ENCODE assay signal across 1 cellular context in the genomic region with DNA sequence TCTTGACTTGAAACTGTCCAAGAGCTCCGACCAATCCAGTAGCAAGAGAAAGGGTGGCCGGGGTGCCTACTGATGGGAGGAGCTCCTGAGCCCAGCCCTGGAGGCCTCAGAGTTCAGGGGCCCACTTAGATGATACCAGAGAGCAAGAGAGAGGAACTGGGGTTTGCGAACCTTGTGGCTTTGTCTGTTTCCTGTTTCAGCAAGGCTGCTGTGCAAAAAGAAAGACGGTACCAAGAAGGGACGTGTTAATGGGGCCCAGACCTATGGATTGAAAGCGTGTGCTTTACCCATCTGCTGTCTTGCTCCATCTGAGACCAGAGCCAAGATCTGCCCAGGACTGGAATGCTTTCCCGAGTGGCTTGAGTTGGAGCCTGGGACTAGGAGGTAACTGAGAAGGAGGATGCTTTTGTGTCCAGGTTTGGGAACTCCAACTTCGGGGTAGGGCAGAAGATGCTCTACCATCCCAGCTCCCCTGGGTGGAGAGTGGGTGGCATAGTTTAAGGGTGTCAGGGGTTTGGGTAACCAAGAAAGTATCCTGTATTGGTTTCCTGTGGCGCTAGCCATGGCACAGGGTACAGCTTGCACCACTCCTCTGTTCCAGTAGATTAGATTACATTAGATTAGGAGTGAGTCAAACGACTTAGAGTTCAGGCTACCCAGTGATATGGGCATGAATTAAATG.
TF ChIP-seq lines count a peak whose summit lies in the region.

A gene with protein sequence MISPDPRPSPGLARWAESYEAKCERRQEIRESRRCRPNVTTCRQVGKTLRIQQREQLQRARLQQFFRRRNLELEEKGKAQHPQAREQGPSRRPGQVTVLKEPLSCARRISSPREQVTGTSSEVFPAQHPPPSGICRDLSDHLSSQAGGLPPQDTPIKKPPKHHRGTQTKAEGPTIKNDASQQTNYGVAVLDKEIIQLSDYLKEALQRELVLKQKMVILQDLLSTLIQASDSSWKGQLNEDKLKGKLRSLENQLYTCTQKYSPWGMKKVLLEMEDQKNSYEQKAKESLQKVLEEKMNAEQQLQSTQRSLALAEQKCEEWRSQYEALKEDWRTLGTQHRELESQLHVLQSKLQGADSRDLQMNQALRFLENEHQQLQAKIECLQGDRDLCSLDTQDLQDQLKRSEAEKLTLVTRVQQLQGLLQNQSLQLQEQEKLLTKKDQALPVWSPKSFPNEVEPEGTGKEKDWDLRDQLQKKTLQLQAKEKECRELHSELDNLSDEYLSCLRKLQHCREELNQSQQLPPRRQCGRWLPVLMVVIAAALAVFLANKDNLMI (plus strand): TSS at position 128 of the 682 bp plus-strand sequence. CDS start 3,987 bp downstream, outside the sequence.

TF ChIP-seq in GM12878, 131 proteins besides CTCF, POLR2A, EP300 and RAD21 (continued from another document):
- TF ChIP-seq, protein P1, sequence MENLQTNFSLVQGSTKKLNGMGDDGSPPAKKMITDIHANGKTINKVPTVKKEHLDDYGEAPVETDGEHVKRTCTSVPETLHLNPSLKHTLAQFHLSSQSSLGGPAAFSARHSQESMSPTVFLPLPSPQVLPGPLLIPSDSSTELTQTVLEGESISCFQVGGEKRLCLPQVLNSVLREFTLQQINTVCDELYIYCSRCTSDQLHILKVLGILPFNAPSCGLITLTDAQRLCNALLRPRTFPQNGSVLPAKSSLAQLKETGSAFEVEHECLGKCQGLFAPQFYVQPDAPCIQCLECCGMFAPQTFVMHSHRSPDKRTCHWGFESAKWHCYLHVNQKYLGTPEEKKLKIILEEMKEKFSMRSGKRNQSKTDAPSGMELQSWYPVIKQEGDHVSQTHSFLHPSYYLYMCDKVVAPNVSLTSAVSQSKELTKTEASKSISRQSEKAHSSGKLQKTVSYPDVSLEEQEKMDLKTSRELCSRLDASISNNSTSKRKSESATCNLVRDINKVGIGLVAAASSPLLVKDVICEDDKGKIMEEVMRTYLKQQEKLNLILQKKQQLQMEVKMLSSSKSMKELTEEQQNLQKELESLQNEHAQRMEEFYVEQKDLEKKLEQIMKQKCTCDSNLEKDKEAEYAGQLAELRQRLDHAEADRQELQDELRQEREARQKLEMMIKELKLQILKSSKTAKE (IDR thresholded peaks at IDR 0.05; ENCODE audit: low read depth, poor library complexity, severe bottlenecking) = peak; percentile 50
- TF ChIP-seq, protein P2, sequence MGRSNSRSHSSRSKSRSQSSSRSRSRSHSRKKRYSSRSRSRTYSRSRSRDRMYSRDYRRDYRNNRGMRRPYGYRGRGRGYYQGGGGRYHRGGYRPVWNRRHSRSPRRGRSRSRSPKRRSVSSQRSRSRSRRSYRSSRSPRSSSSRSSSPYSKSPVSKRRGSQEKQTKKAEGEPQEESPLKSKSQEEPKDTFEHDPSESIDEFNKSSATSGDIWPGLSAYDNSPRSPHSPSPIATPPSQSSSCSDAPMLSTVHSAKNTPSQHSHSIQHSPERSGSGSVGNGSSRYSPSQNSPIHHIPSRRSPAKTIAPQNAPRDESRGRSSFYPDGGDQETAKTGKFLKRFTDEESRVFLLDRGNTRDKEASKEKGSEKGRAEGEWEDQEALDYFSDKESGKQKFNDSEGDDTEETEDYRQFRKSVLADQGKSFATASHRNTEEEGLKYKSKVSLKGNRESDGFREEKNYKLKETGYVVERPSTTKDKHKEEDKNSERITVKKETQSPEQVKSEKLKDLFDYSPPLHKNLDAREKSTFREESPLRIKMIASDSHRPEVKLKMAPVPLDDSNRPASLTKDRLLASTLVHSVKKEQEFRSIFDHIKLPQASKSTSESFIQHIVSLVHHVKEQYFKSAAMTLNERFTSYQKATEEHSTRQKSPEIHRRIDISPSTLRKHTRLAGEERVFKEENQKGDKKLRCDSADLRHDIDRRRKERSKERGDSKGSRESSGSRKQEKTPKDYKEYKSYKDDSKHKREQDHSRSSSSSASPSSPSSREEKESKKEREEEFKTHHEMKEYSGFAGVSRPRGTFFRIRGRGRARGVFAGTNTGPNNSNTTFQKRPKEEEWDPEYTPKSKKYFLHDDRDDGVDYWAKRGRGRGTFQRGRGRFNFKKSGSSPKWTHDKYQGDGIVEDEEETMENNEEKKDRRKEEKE (IDR thresholded peaks at IDR 0.05) = no peak
- no peak for TF ChIP-seq ZSCAN29 (IDR thresholded peaks at IDR 0.05)
- TF ChIP-seq LARP7 (IDR thresholded peaks at IDR 0.05) = 0 out of 2 replicates have a peak, but pooled peaks have one; percentile 33
- TF ChIP-seq NBN (IDR thresholded peaks at IDR 0.05) = no peak
- peak; percentile 83 for TF ChIP-seq NR2F1 (conservative IDR thresholded peaks at IDR 0.05)
- TF ChIP-seq, protein P3, sequence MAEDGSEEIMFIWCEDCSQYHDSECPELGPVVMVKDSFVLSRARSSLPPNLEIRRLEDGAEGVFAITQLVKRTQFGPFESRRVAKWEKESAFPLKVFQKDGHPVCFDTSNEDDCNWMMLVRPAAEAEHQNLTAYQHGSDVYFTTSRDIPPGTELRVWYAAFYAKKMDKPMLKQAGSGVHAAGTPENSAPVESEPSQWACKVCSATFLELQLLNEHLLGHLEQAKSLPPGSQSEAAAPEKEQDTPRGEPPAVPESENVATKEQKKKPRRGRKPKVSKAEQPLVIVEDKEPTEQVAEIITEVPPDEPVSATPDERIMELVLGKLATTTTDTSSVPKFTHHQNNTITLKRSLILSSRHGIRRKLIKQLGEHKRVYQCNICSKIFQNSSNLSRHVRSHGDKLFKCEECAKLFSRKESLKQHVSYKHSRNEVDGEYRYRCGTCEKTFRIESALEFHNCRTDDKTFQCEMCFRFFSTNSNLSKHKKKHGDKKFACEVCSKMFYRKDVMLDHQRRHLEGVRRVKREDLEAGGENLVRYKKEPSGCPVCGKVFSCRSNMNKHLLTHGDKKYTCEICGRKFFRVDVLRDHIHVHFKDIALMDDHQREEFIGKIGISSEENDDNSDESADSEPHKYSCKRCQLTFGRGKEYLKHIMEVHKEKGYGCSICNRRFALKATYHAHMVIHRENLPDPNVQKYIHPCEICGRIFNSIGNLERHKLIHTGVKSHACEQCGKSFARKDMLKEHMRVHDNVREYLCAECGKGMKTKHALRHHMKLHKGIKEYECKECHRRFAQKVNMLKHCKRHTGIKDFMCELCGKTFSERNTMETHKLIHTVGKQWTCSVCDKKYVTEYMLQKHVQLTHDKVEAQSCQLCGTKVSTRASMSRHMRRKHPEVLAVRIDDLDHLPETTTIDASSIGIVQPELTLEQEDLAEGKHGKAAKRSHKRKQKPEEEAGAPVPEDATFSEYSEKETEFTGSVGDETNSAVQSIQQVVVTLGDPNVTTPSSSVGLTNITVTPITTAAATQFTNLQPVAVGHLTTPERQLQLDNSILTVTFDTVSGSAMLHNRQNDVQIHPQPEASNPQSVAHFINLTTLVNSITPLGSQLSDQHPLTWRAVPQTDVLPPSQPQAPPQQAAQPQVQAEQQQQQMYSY (CRISPR knock-in tag; IDR thresholded peaks at IDR 0.05) = no peak
- peak; percentile 96 for TF ChIP-seq RUNX3 (IDR thresholded peaks at IDR 0.05; ENCODE audit: low read length)
- no peak for TF ChIP-seq HDAC2 (IDR thresholded peaks at IDR 0.05)
- no peak for TF ChIP-seq SREBF1 (IDR thresholded peaks at IDR 0.05; ENCODE audit: low read length)
- 0 out of 2 replicates have a peak, but pooled peaks have one; percentile 41 for TF ChIP-seq BCL11A (IDR thresholded peaks at IDR 0.05; ENCODE audit: low read depth, low read length)
